In the genomic region with DNA sequence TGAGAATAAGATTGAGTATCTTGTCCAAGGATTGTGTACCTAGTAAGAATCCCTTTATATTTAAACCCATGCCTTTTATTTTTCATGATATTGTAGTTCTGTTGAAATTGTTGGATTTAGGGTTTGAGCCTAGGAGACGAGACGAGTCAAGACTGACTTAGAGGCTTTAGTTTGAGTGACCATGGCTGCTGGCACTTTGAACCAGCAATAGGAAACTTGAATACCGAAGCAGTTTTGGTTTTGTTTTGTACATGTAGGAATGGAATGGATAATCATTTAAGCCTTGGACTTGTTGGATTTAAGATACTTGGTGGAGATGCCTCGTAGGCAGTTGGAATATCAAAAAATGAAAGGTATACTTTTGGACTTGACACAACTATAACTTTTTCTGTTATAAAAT, we compare ENCODE assay signal across 16 cellular contexts.
DNase-seq lines count a peak whose midpoint lies in the region; ATAC-seq, FAIRE-seq and TF ChIP-seq lines count a peak whose summit lies in the region.
"Had no signal": no experiment of that assay in that cellular context is flagged by ENCODE, and none has a peak within 500 bp of the region (broad histone marks: within the 10 kb centered on the region; RNA-seq: fewer than 3 reads in every experiment).

No MANE protein-coding gene starts in this region.

- peaks cover 8% of the 10 kb centered on the region for H3K4me1 ChIP-seq in IMR-90 (ENCODE audit: control insufficient read depth, insufficient read depth, low read length)
- H3K4me1 ChIP-seq in astrocyte (ENCODE audit: insufficient read depth, low read length): peaks cover 4% of the 10 kb centered on the region
- H3K4me1 ChIP-seq in neural progenitor cell: peaks cover 7% of the 10 kb centered on the region
- H3K4me1 ChIP-seq in skeletal muscle tissue (ENCODE audit: control insufficient read depth in 3 of 3, insufficient read depth in 3 of 3, low read length in 3 of 3): peaks cover 0 to 4% (median 3%) of the 10 kb centered on the region in 3 donors

- peak overlapping the region; percentile 33 for H2BK5ac ChIP-seq in IMR-90 (ENCODE audit: low read depth, low read length, poor library complexity, severe bottlenecking)

- H3K4me1 Mint-ChIP-seq in astrocyte (ENCODE audit: low read depth, unreplicated experiment) (peaks cover 16% of the 10 kb centered on the region), neural progenitor cell (peaks cover 35% of the 10 kb centered on the region)

- no peak overlapping the region for H3K14ac ChIP-seq in IMR-90 (replicated peaks; ENCODE audit: low read depth, low read length)

- H3K9me3 Mint-ChIP-seq in astrocyte (ENCODE audit: unreplicated experiment) (no peaks in the 10 kb centered on the region), neural progenitor cell (peaks cover 15% of the 10 kb centered on the region)

- H3K36me3 Mint-ChIP-seq in astrocyte (ENCODE audit: low read depth, unreplicated experiment) (peaks cover 3% of the 10 kb centered on the region), neural progenitor cell (no peaks in the 10 kb centered on the region)

- H2AK9ac ChIP-seq in IMR-90 (replicated peaks; ENCODE audit: low read depth, low read length, poor library complexity): no peak overlapping the region

- peak overlapping the region; percentile 41 for H3K27ac Mint-ChIP-seq in astrocyte (ENCODE audit: unreplicated experiment)
- peak overlapping the region; percentile 86 for H3K27ac Mint-ChIP-seq in neural progenitor cell

- H3K27me3 ChIP-seq in IMR-90 (ENCODE audit: control insufficient read depth, insufficient read depth, low read length): no peaks in the 10 kb centered on the region
- H3K27me3 ChIP-seq in astrocyte (ENCODE audit: insufficient read depth, low read length): no peaks in the 10 kb centered on the region
- no peaks in the 10 kb centered on the region for H3K27me3 ChIP-seq in neural progenitor cell
- no peaks in the 10 kb centered on the region for H3K27me3 ChIP-seq in skeletal muscle tissue (ENCODE audit: control insufficient read depth in 3 of 3, insufficient read depth in 3 of 3, low read length in 3 of 3)

- no peak for DNase-seq in IMR-90
- no peak for DNase-seq in astrocyte (ENCODE audit: low read depth)
- DNase-seq in neural progenitor cell (ENCODE audit: low spot score): no peak
- no peak for DNase-seq in frontal cortex (ENCODE audit: low spot score in 2 of 2)
- no peak for DNase-seq in occipital lobe (lab: John Stamatoyannopoulos, UW)
- DNase-seq: AML-193, DMS79, NCI-H1417 treated with DMSO at 0.1 percent for 48 hours, NCI-H1930, NCI-H2171, NCI-H526, SW 1271 had no signal

- no CpG with 5 or more reads among the region's 4 CpGs for WGBS in IMR-90 (ENCODE audit: extremely low coverage in 2 of 2, insufficient read length in 1 of 2), 2 experiments

- H3K79me1 ChIP-seq in IMR-90 (ENCODE audit: low read depth in 1 of 2, low read length in 2 of 2): peaks cover 18 to 31% of the 10 kb centered on the region in 2 experiments; a peak in 3 of 4 replicates

- H2AK5ac ChIP-seq in IMR-90 (ENCODE audit: low read depth, low read length): peak overlapping the region; percentile 59; the same call in 1 of the 2 replicates

- H3K36me3 ChIP-seq in IMR-90 (ENCODE audit: control insufficient read depth, insufficient read depth, low read length) (peaks cover 2% of the 10 kb centered on the region; the same call in 1 of the 2 replicates), astrocyte (ENCODE audit: insufficient read depth, low read length) (no peaks in the 10 kb centered on the region), neural progenitor cell (no peaks in the 10 kb centered on the region), skeletal muscle tissue (ENCODE audit: control insufficient read depth in 3 of 3, insufficient read depth in 3 of 3, low read length in 3 of 3) (no peaks in the 10 kb centered on the region)

- in situ Hi-C loops in IMR-90 (cut with MboI; ENCODE audit: low sequenced_read_pairs): no loop called here

- POLR2A ChIA-PET in IMR-90 (lab: Charles Lee; ENCODE audit: unreplicated experiment): no interaction called here

- no peak overlapping the region for H3K27ac ChIP-seq in IMR-90 (ENCODE audit: insufficient read depth, low read length)
- H3K27ac ChIP-seq in astrocyte (ENCODE audit: low read depth, low read length): no peak overlapping the region
- H3K27ac ChIP-seq in neural progenitor cell: no peak overlapping the region
- H3K27ac ChIP-seq in skeletal muscle tissue (ENCODE audit: low read depth, low read length): peak overlapping the region; percentile 46
- H3K27ac ChIP-seq: C4-2B had no signal

- H4K20me1 ChIP-seq in IMR-90 (ENCODE audit: insufficient read depth, low read length): no peaks in the 10 kb centered on the region; the same call in none of the 2 replicates
- no peaks in the 10 kb centered on the region for H4K20me1 ChIP-seq in astrocyte (ENCODE audit: insufficient read depth, low read length)
- H4K20me1 ChIP-seq in neural progenitor cell (ENCODE audit: low read depth): no peaks in the 10 kb centered on the region

- H4K91ac ChIP-seq in IMR-90 (ENCODE audit: insufficient read depth, low read depth, low read length): no peak overlapping the region

- no peaks in the 10 kb centered on the region for H3F3A ChIP-seq in neural progenitor cell (ENCODE audit: low read depth)

- H2BK20ac ChIP-seq in IMR-90 (ENCODE audit: low read depth, low read length): no peak overlapping the region

- peaks cover 32% of the 10 kb centered on the region for H3K79me2 ChIP-seq in astrocyte (ENCODE audit: insufficient read depth, low read length)
- H3K79me2 ChIP-seq in neural progenitor cell (ENCODE audit: low read depth): no peaks in the 10 kb centered on the region

- no peak for TF ChIP-seq RAD21 in IMR-90 (IDR thresholded peaks at IDR 0.05; ENCODE audit: low read length)

- H3K4me2 ChIP-seq in IMR-90 (ENCODE audit: low read depth, low read length): no peak overlapping the region
- no peak overlapping the region for H3K4me2 ChIP-seq in astrocyte (ENCODE audit: low read length)
- H3K4me2 ChIP-seq in neural progenitor cell: no peak overlapping the region

- 0 out of 3 replicates have a peak overlapping the region, but pooled peaks have one; percentile 48 for H2BK15ac ChIP-seq in IMR-90 (ENCODE audit: low read depth, low read length)

- dilution Hi-C loops in IMR-90 (cut with HindIII; ENCODE audit: low sequenced_read_pairs, unreplicated experiment): no loop called here

- no peak overlapping the region for H4K5ac ChIP-seq in IMR-90 (ENCODE audit: low read depth, low read length)

- FAIRE-seq in astrocyte (lab: Jason Lieb, UNC) (no peak), frontal cortex (lab: Jason Lieb, UNC) (no peak)

- TF ChIP-seq CTCF in IMR-90 (conservative IDR thresholded peaks at IDR 0.05; ENCODE audit: low read depth, low read length): no peak
- TF ChIP-seq CTCF in astrocyte (IDR thresholded peaks at IDR 0.05; ENCODE audit: insufficient read depth, low read depth, low read length): no peak
- TF ChIP-seq CTCF in neural progenitor cell (IDR thresholded peaks at IDR 0.05): no peak

- H3K27me3 Mint-ChIP-seq in astrocyte (ENCODE audit: low read depth, unreplicated experiment) (no peaks in the 10 kb centered on the region), neural progenitor cell (ENCODE audit: insufficient read depth, low read depth) (peaks cover 2% of the 10 kb centered on the region)

- H3K9me1 ChIP-seq in IMR-90 (ENCODE audit: insufficient read depth, low read length): peaks cover 2% of the 10 kb centered on the region

- no peak overlapping the region for H3K4me3 ChIP-seq in IMR-90 (ENCODE audit: insufficient read depth, low read depth, low read length)
- H3K4me3 ChIP-seq in astrocyte (ENCODE audit: insufficient read depth, low read depth, low read length): no peak overlapping the region
- H3K4me3 ChIP-seq in neural progenitor cell: no peak overlapping the region
- peak overlapping the region in 1 of 3 donors; percentile 27 for H3K4me3 ChIP-seq in skeletal muscle tissue (ENCODE audit: low read length in 3 of 3)

- no peak overlapping the region; the same call in 1 of the 2 replicates for H3K23ac ChIP-seq in IMR-90 (ENCODE audit: low read depth, low read length)

- H2AFZ ChIP-seq in IMR-90 (replicated peaks; ENCODE audit: low read length, poor library complexity): no peak overlapping the region
- no peak overlapping the region for H2AFZ ChIP-seq in astrocyte (ENCODE audit: low read depth, low read length)
- H2AFZ ChIP-seq in neural progenitor cell (replicated peaks): no peak overlapping the region

- no peak for ATAC-seq in IMR-90 (ENCODE audit: low read depth)
- ATAC-seq in HG03280 (IDR thresholded peaks at IDR 0.05; ENCODE audit: unreplicated experiment): no peak
- ATAC-seq: Panc1 had no signal

- H3K9me3 ChIP-seq in IMR-90 (ENCODE audit: control insufficient read depth, insufficient read depth, low read length) (no peaks in the 10 kb centered on the region), astrocyte (ENCODE audit: insufficient read depth, low read depth, low read length) (no peaks in the 10 kb centered on the region), neural progenitor cell (ENCODE audit: low read depth) (no peaks in the 10 kb centered on the region), skeletal muscle tissue (ENCODE audit: control insufficient read depth in 3 of 3, low read length in 3 of 3) (no peaks in the 10 kb centered on the region)

- H3K9ac ChIP-seq in IMR-90 (ENCODE audit: low read depth, low read length) (no peak overlapping the region), astrocyte (ENCODE audit: low read length) (no peak overlapping the region), neural progenitor cell (no peak overlapping the region), skeletal muscle tissue (ENCODE audit: low read depth in 1 of 3, low read length in 3 of 3) (no peak overlapping the region)

- H4K8ac ChIP-seq in IMR-90 (ENCODE audit: low read depth in 2 of 2, low read length in 2 of 2): no peak overlapping the region

- H3K4ac ChIP-seq in IMR-90 (ENCODE audit: low read depth, low read length): no peak overlapping the region; the same call in 1 of the 2 replicates

- intact Hi-C loops in IMR-90 (cut with micrococcal nuclease): no loop called here

- CTCF ChIA-PET in IMR-90 (lab: Yijun Ruan, JAX): no interaction called here

- H3K18ac ChIP-seq in IMR-90 (ENCODE audit: low read depth, low read length): no peak overlapping the region

- no peak overlapping the region for H3K56ac ChIP-seq in IMR-90 (ENCODE audit: extremely low read depth, insufficient read depth, low read length)

- H2BK120ac ChIP-seq in IMR-90 (ENCODE audit: low read depth, low read length): no peak overlapping the region

- TF ChIP-seq POLR2A in IMR-90 (IDR thresholded peaks at IDR 0.05; ENCODE audit: low read depth, low read length): no peak

- BruUV-seq in IMR-90 (replicated peaks; lab: Mats Ljungman, UMichigan): no TSS peak

- no peak overlapping the region for H3K4me3 Mint-ChIP-seq in astrocyte (ENCODE audit: unreplicated experiment)
- no peak overlapping the region for H3K4me3 Mint-ChIP-seq in neural progenitor cell

TF ChIP-seq in IMR-90, 13 proteins besides CTCF, POLR2A, EP300 and RAD21 (continues in another document):
- no peak for TF ChIP-seq FOS (IDR thresholded peaks at IDR 0.05; ENCODE audit: low read depth, low read length)
- no peak for TF ChIP-seq MXI1 (IDR thresholded peaks at IDR 0.05; ENCODE audit: borderline replicate concordance, low read depth, low read length)
- no peak for TF ChIP-seq NFE2L2 (IDR thresholded peaks at IDR 0.05; ENCODE audit: low read depth, low read length)
- no peak for TF ChIP-seq SMC3 (IDR thresholded peaks at IDR 0.05; ENCODE audit: low read depth, low read length)
